ENCODE assay signal across 10 cellular contexts in the genomic region with DNA sequence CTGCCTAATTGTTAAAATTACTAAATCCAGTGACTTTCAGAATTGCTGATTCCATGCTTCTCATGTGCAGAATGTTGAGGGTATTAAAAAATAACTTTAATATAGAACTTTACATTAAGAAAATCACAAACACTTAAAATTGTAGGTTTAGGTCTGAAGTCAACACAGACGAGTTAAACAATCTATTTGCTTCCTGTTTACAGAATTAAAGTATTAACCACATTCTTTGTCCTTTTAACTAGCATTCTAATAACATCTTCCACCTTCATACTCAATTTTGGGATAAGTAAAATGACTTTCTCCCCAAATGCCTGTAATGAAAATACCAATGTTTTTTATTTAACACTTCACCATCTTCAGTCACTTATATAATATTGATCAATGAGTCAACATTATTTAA. TPM values are rescaled to one million over a fixed set of nuclear protein-coding genes. Genes with fewer than 3 reads are reported as not detected.
DNase-seq lines count a peak whose midpoint lies in the region; ATAC-seq and TF ChIP-seq lines count a peak whose summit lies in the region.
"Had no signal": no experiment of that assay in that cellular context is flagged by ENCODE, and none has a peak within 500 bp of the region (broad histone marks: within the 10 kb centered on the region; RNA-seq: fewer than 3 reads in every experiment).

No MANE protein-coding gene starts in this region.

- intact Hi-C loops in ascending aorta (cut with DNase I) (loop anchor here (2.0 kb wide), 1 partner anchor 15 kb away; no protein-coding TSS in a partner anchor), left colon (cut with DNase I, micrococcal nuclease) (no loop called here)

- peak overlapping the region; percentile 24 for H3K4me3 Mint-ChIP-seq in T-helper 2 cell treated with Interferon-gamma antibody and Interleukin-4, amounts not matched to agents 5 μg/mL and 100 μg/mL, for 36 hours
- H3K4me3 Mint-ChIP-seq in stimulated activated effector memory CD8-positive, alpha-beta T cell treated with anti-CD3 and anti-CD28 coated beads, Interleukin-12 subunit alpha, Interleukin-12 subunit beta, amount 100 ng/mL, for 72 hours: peak overlapping the region; percentile 90

- H3K9ac ChIP-seq in iPS-20b (ENCODE audit: low read depth, low read length): peak overlapping the region; percentile 85; the same call in 1 of the 2 replicates

- H3K36me3 Mint-ChIP-seq in T-helper 2 cell treated with Interferon-gamma antibody and Interleukin-4, amounts not matched to agents 5 μg/mL and 100 μg/mL, for 36 hours (ENCODE audit: low read depth): no peaks in the 10 kb centered on the region
- H3K36me3 Mint-ChIP-seq in stimulated activated effector memory CD8-positive, alpha-beta T cell treated with anti-CD3 and anti-CD28 coated beads, Interleukin-12 subunit alpha, Interleukin-12 subunit beta, amount 100 ng/mL, for 72 hours: peaks cover 16% of the 10 kb centered on the region

- H3K27ac ChIP-seq in ascending aorta (peak overlapping the region; percentile 97 to 99), iPS-20b (ENCODE audit: low read length) (no peak overlapping the region)

- H3K9me3 Mint-ChIP-seq in T-helper 2 cell treated with Interferon-gamma antibody and Interleukin-4, amounts not matched to agents 5 μg/mL and 100 μg/mL, for 36 hours: no peaks in the 10 kb centered on the region
- H3K9me3 Mint-ChIP-seq in stimulated activated effector memory CD8-positive, alpha-beta T cell treated with anti-CD3 and anti-CD28 coated beads, Interleukin-12 subunit alpha, Interleukin-12 subunit beta, amount 100 ng/mL, for 72 hours: no peaks in the 10 kb centered on the region

- H3K27ac Mint-ChIP-seq in T-helper 2 cell treated with Interferon-gamma antibody and Interleukin-4, amounts not matched to agents 5 μg/mL and 100 μg/mL, for 36 hours: no peak overlapping the region
- H3K27ac Mint-ChIP-seq in stimulated activated effector memory CD8-positive, alpha-beta T cell treated with anti-CD3 and anti-CD28 coated beads, Interleukin-12 subunit alpha, Interleukin-12 subunit beta, amount 100 ng/mL, for 72 hours: peak overlapping the region; percentile 62

- H3K9me3 ChIP-seq in ascending aorta (no peaks in the 10 kb centered on the region), iPS-20b (ENCODE audit: insufficient read depth, low read depth, low read length) (no peaks in the 10 kb centered on the region)

- TF ChIP-seq CTCF in ascending aorta (IDR thresholded peaks at IDR 0.05): no peak

- H3K4me3 ChIP-seq in ascending aorta: peak overlapping the region; percentile 72 to 90
- H3K4me3 ChIP-seq in iPS-20b (ENCODE audit: low read length): peak overlapping the region; percentile 80

- H3K4me1 Mint-ChIP-seq in T-helper 2 cell treated with Interferon-gamma antibody and Interleukin-4, amounts not matched to agents 5 μg/mL and 100 μg/mL, for 36 hours (ENCODE audit: low read depth): peaks cover 51% of the 10 kb centered on the region
- H3K4me1 Mint-ChIP-seq in stimulated activated effector memory CD8-positive, alpha-beta T cell treated with anti-CD3 and anti-CD28 coated beads, Interleukin-12 subunit alpha, Interleukin-12 subunit beta, amount 100 ng/mL, for 72 hours: peaks cover 58% of the 10 kb centered on the region

- H3K27me3 Mint-ChIP-seq in T-helper 2 cell treated with Interferon-gamma antibody and Interleukin-4, amounts not matched to agents 5 μg/mL and 100 μg/mL, for 36 hours (ENCODE audit: low read depth): no peaks in the 10 kb centered on the region

- H3K36me3 ChIP-seq in ascending aorta (no peaks in the 10 kb centered on the region), iPS-20b (ENCODE audit: insufficient read depth, low read depth, low read length) (no peaks in the 10 kb centered on the region)

- H3K27me3 ChIP-seq in ascending aorta (no peaks in the 10 kb centered on the region), iPS-20b (ENCODE audit: insufficient read depth, low read length) (no peaks in the 10 kb centered on the region)

- no peak for ATAC-seq in stimulated activated effector memory CD8-positive, alpha-beta T cell treated with anti-CD3 and anti-CD28 coated beads, Interleukin-12 subunit alpha, Interleukin-12 subunit beta, amount 100 ng/mL, for 72 hours
- no peak for ATAC-seq in left colon

- H3K4me1 ChIP-seq in ascending aorta (peaks cover 4 to 30% of the 10 kb centered on the region in 2 donors), iPS-20b (ENCODE audit: insufficient read depth, low read length) (peaks cover 55% of the 10 kb centered on the region)

- no peak for DNase-seq in T-helper 2 cell treated with Interferon-gamma antibody and Interleukin-4, amounts not matched to agents 5 μg/mL and 100 μg/mL, for 36 hours (ENCODE audit: low spot score)
- no peak for DNase-seq in T-helper 2 cell
- no peak for DNase-seq in ascending aorta (ENCODE audit: low spot score in 2 of 2)
- DNase-seq in stimulated activated effector memory CD8-positive, alpha-beta T cell treated with anti-CD3 and anti-CD28 coated beads, Interleukin-12 subunit alpha, Interleukin-12 subunit beta, amount 100 ng/mL, for 72 hours (ENCODE audit: low spot score in 2 of 2): no peak
- no peak for DNase-seq in LoVo (ENCODE audit: low spot score)
- DNase-seq in left colon: no peak
- no peak for DNase-seq in stimulated activated CD8-positive, alpha-beta memory T cell treated with anti-CD3 and anti-CD28 coated beads, Interleukin-4, amount 100 ng/mL, for 48 hours
- DNase-seq: anterior cingulate cortex, SHP77 had no signal

RNA-seq across cellular contexts. Expression of gene ITGB1, which starts 2.2 kb away (rescaled TPM):
- total RNA-seq in ascending aorta (569 TPM), left colon (100 to 1,000 TPM; 303 to 331 TPM)
